Comparison of ENCODE assay signal across 4 cellular contexts in the genomic region with DNA sequence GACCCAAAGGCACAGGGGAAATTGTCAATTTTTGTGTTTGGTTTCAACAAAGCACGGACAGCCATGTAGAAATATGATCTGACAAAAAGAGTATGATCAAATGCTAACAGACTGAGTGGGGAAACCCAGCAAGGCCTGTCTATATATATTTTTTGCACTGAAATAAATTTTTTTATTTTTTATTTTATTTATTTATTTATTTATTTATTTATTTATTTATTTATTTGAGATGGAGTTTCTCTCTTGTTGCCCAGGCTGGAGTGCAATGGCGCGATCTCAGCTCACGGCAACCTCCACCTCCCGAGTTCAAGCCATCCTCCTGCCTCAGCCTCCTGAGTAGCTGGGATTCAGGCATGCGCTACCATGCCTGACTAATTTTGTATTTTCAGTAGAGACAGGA. TPM values are rescaled to one million over a fixed set of nuclear protein-coding genes. Genes with fewer than 3 reads are reported as not detected.
"Had no signal": no experiment of that assay in that cellular context is flagged by ENCODE, and none has a peak within 500 bp of the region (broad histone marks: within the 10 kb centered on the region; RNA-seq: fewer than 3 reads in every experiment).

No MANE protein-coding gene starts in this region.

RNA-seq across cellular contexts. Expression of a gene that starts 49.0 kb away (rescaled TPM):
- polyA plus RNA-seq: adipose tissue, adrenal gland, aorta, cardiac muscle cell had no signal
